In the genomic region with DNA sequence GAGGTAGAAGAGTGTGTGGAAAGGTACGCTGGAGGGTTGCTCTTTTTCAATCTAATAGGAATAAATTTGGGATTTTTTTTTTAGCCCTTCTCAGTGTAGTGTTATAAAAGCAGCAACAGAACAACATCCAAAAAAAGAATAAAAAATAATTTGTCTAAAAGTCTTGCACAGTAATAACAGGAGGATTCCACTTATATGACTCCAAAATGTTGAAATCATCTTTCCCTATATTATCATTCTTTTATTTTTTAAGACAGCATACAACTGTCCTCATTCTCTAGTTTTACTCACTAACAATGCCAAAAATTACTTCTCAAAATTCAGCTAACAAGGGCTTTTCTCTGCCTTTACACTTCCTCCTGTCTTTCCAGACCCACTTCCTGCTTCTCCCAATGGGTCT, we compare ENCODE assay signal across 19 cellular contexts. TPM values are rescaled to one million over a fixed set of nuclear protein-coding genes. Genes with fewer than 3 reads are reported as not detected.
DNase-seq lines count a peak whose midpoint lies in the region; ATAC-seq and TF ChIP-seq lines count a peak whose summit lies in the region.
"Had no signal": no experiment of that assay in that cellular context is flagged by ENCODE, and none has a peak within 500 bp of the region (broad histone marks: within the 10 kb centered on the region; RNA-seq: fewer than 3 reads in every experiment).

No MANE protein-coding gene starts in this region.

- H3K27me3 ChIP-seq in ACC112 (ENCODE audit: insufficient read depth, low read length) (peaks cover 16% of the 10 kb centered on the region), muscle layer of colon (ENCODE audit: control insufficient read depth in 1 of 2, insufficient read depth in 2 of 2, low read length in 2 of 2) (no peaks in the 10 kb centered on the region)
- H3K27me3 ChIP-seq in CD4-positive, alpha-beta T cell (ENCODE audit: control insufficient read depth, insufficient read depth, low read length) = no peaks in the 10 kb centered on the region
- H3K27me3 ChIP-seq: thyroid gland had no signal

- H3K27ac ChIP-seq in ACC112 (ENCODE audit: low read depth, low read length) = peak overlapping the region; percentile 41; the same call in 1 of the 2 replicates
- no peak overlapping the region for H3K27ac ChIP-seq in CD4-positive, alpha-beta T cell (ENCODE audit: low read depth, low read length)
- peak overlapping the region; percentile 67 for H3K27ac ChIP-seq in muscle layer of colon (ENCODE audit: low read depth, low read length)

- intact Hi-C loops in CD4-positive, alpha-beta T cell (cut with DNase I, micrococcal nuclease) = no loop called here
- intact Hi-C loops in Calu3 (cut with micrococcal nuclease; ENCODE audit: unreplicated experiment) = no loop called here

- ATAC-seq in CD4-positive, alpha-beta T cell (ENCODE audit: poor library complexity) = no peak
- no peak for ATAC-seq in HG02798 (IDR thresholded peaks at IDR 0.05; ENCODE audit: poor library complexity, unreplicated experiment)

- H3K27ac Mint-ChIP-seq in CD4-positive, alpha-beta T cell = peak overlapping the region; percentile 19
- peak overlapping the region; percentile 76 for H3K27ac Mint-ChIP-seq in activated naive CD8-positive, alpha-beta T cell treated with anti-CD3 and anti-CD28 coated beads for 36 hours
- no peak overlapping the region for H3K27ac Mint-ChIP-seq in Calu3 (ENCODE audit: unreplicated experiment)

- H3K36me3 ChIP-seq in ACC112 (ENCODE audit: insufficient read depth, low read length) (no peaks in the 10 kb centered on the region), muscle layer of colon (ENCODE audit: insufficient read depth, low read length) (no peaks in the 10 kb centered on the region)
- H3K36me3 ChIP-seq: thyroid gland had no signal

- no peaks in the 10 kb centered on the region for H3K79me2 ChIP-seq in ACC112 (ENCODE audit: control insufficient read depth, insufficient read depth, low read length, unreplicated experiment)

- H3K4me1 ChIP-seq in ACC112 (ENCODE audit: control insufficient read depth, insufficient read depth, low read length, unreplicated experiment) (peaks cover 9% of the 10 kb centered on the region), muscle layer of colon (ENCODE audit: insufficient read depth, low read length) (peaks cover 11% of the 10 kb centered on the region)
- H3K4me1 ChIP-seq: thyroid gland had no signal

- no peaks in the 10 kb centered on the region for H3K9me3 ChIP-seq in CD4-positive, alpha-beta T cell (ENCODE audit: control insufficient read depth, low read length)
- H3K9me3 ChIP-seq in muscle layer of colon (ENCODE audit: low read length) = no peaks in the 10 kb centered on the region
- H3K9me3 ChIP-seq: thyroid gland had no signal

- no TSS peak for BruUV-seq in Calu3 (replicated peaks; lab: Mats Ljungman, UMichigan)

- POLR2A ChIA-PET in CD4-positive, alpha-beta T cell (lab: Charles Lee) = interaction anchor here (0.8 to 1.4 kb wide), 2 partner anchors 14 to 17 kb away, joined by 3 to 4 read pairs; no protein-coding TSS in a partner anchor

- H3K9me3 Mint-ChIP-seq in CD4-positive, alpha-beta T cell = no peaks in the 10 kb centered on the region
- H3K9me3 Mint-ChIP-seq in activated naive CD8-positive, alpha-beta T cell treated with anti-CD3 and anti-CD28 coated beads for 36 hours = peaks cover 15% of the 10 kb centered on the region
- H3K9me3 Mint-ChIP-seq in Calu3 (ENCODE audit: low read depth, unreplicated experiment) = peaks cover 5% of the 10 kb centered on the region

- H3K4me3 ChIP-seq in ACC112 (ENCODE audit: low read depth, low read length) (no peak overlapping the region), muscle layer of colon (ENCODE audit: low read depth in 1 of 2, low read length in 2 of 2) (no peak overlapping the region)
- H3K4me3 ChIP-seq: thyroid gland had no signal

- DNase-seq in CD4-positive, alpha-beta T cell = no peak
- DNase-seq in activated naive CD8-positive, alpha-beta T cell treated with anti-CD3 and anti-CD28 coated beads for 36 hours = no peak
- DNase-seq in EL (no peak), Calu3 (no peak), mesenteric fat pad (ENCODE audit: low spot score) (no peak)
- DNase-seq: activated CD4-positive, alpha-beta T cell treated with anti-CD3 and anti-CD28 coated beads for 48 hours; hypothalamus; left cardiac atrium; NCI-H1417; NCI-H2171; SIG-M5; stimulated activated CD4-positive, alpha-beta T cell treated with anti-CD3 and anti-CD28 coated beads, Interleukin-2, amount 100 ng/mL, for 48 hours; thyroid gland had no signal

- TF ChIP-seq CTCF in CD4-positive, alpha-beta T cell (IDR thresholded peaks at IDR 0.05) = no peak
- TF ChIP-seq CTCF in Calu3 (IDR thresholded peaks at IDR 0.05; ENCODE audit: unreplicated experiment) = no peak

- H3K36me3 Mint-ChIP-seq in CD4-positive, alpha-beta T cell (ENCODE audit: low read depth) = no peaks in the 10 kb centered on the region
- peaks cover 92% of the 10 kb centered on the region for H3K36me3 Mint-ChIP-seq in activated naive CD8-positive, alpha-beta T cell treated with anti-CD3 and anti-CD28 coated beads for 36 hours
- H3K36me3 Mint-ChIP-seq in Calu3 (ENCODE audit: insufficient read depth, unreplicated experiment) = no peaks in the 10 kb centered on the region

- H3K4me3 Mint-ChIP-seq in CD4-positive, alpha-beta T cell = no peak overlapping the region
- H3K4me3 Mint-ChIP-seq in activated naive CD8-positive, alpha-beta T cell treated with anti-CD3 and anti-CD28 coated beads for 36 hours = no peak overlapping the region
- no peak overlapping the region for H3K4me3 Mint-ChIP-seq in Calu3 (ENCODE audit: low read depth, unreplicated experiment)

- no peak overlapping the region for H2AFZ ChIP-seq in ACC112 (ENCODE audit: low read length, unreplicated experiment)

- H3K27me3 Mint-ChIP-seq in CD4-positive, alpha-beta T cell = no peaks in the 10 kb centered on the region
- no peaks in the 10 kb centered on the region for H3K27me3 Mint-ChIP-seq in activated naive CD8-positive, alpha-beta T cell treated with anti-CD3 and anti-CD28 coated beads for 36 hours
- H3K27me3 Mint-ChIP-seq in Calu3 (ENCODE audit: unreplicated experiment) = peaks cover 44% of the 10 kb centered on the region

- peaks cover 43% of the 10 kb centered on the region for H3K4me1 Mint-ChIP-seq in CD4-positive, alpha-beta T cell (ENCODE audit: low read depth)
- peaks cover 60% of the 10 kb centered on the region for H3K4me1 Mint-ChIP-seq in activated naive CD8-positive, alpha-beta T cell treated with anti-CD3 and anti-CD28 coated beads for 36 hours
- H3K4me1 Mint-ChIP-seq in Calu3 (ENCODE audit: low read depth, unreplicated experiment) = no peaks in the 10 kb centered on the region

- CTCF ChIA-PET in CD4-positive, alpha-beta T cell (lab: Charles Lee) = interaction anchor here (0.6 to 2.0 kb wide), 3 partner anchors 16 to 28 kb away, joined by 3 to 12 read pairs (median 7); no protein-coding TSS in a partner anchor
- CTCF ChIA-PET in Calu3 (lab: Charles Lee) = interaction anchor here (1.1 kb wide), 1 partner anchor 16 kb away, joined by 3 read pairs; no protein-coding TSS in a partner anchor

- no peak overlapping the region for H3K9ac ChIP-seq in muscle layer of colon (ENCODE audit: low read length)

RNA-seq across cellular contexts. Expression of a gene that starts 27.8 kb away (rescaled TPM):
- 1 to 10 TPM; 4.9 to 5.4 TPM for total RNA-seq in CD4-positive, alpha-beta T cell
- total RNA-seq in activated naive CD8-positive, alpha-beta T cell treated with anti-CD3 and anti-CD28 coated beads for 36 hours = 100 to 1,000 TPM; 680 to 698 TPM
- total RNA-seq in Calu3 (2022) = not detected in 2 replicates
- 2.4 TPM for total RNA-seq in mesenteric fat pad
- total RNA-seq: fibroblast of villous mesenchyme, HT-29, LHCN-M2 had no signal

RNA-seq across cellular contexts. Expression of a gene that starts 54.5 kb away (rescaled TPM):
- 100 to 1,000 TPM; 143 to 150 TPM for total RNA-seq in CD4-positive, alpha-beta T cell
- total RNA-seq in activated naive CD8-positive, alpha-beta T cell treated with anti-CD3 and anti-CD28 coated beads for 36 hours = 100 to 1,000 TPM; 337 to 355 TPM
- total RNA-seq in Calu3 (2022) = 133 and 139 TPM in 2 replicates
- total RNA-seq in mesenteric fat pad = 137 TPM

RNA-seq across cellular contexts. Expression of a gene that starts 57.0 kb away (rescaled TPM):
- total RNA-seq in CD4-positive, alpha-beta T cell = 1 to 10 TPM; 4.4 TPM
- total RNA-seq in activated naive CD8-positive, alpha-beta T cell treated with anti-CD3 and anti-CD28 coated beads for 36 hours = 10 to 100 TPM; 27.8 to 30.0 TPM
- 28.6 and 42.4 TPM in 2 replicates for total RNA-seq in Calu3 (2022)
- 24.6 TPM for total RNA-seq in mesenteric fat pad

Comparison
In these comparisons a context has a peak if more than half of its experiments do, and no peak if none do; other contexts are left out.
1. RNA of a gene that starts 27.8 kb away (total RNA-seq): 680 to 698 TPM in activated naive CD8-positive, alpha-beta T cell treated with anti-CD3 and anti-CD28 coated beads for 36 hours; 4.9 to 5.4 TPM in CD4-positive, alpha-beta T cell, 2.4 TPM in mesenteric fat pad (single experiment) and not detected in Calu3; every median in the first group is over 100 times any median in the second.